Comparison of ENCODE assay signal across 8 cellular contexts in genomic region chr6:83192456-83192855, GRCh38. TPM values are rescaled to one million over a fixed set of nuclear protein-coding genes. Genes with fewer than 3 reads are reported as not detected.
DNase-seq lines count a peak whose midpoint lies in the region; ATAC-seq and TF ChIP-seq lines count a peak whose summit lies in the region.

No MANE protein-coding gene starts in this region.

- POLR2A ChIA-PET in Caco-2 (lab: Charles Lee): no interaction called here

- H3K36me3 ChIP-seq in Caco-2 (ENCODE audit: control insufficient read depth, insufficient read depth, low read length) (peaks cover 2% of the 10 kb centered on the region), KOPT-K1 (ENCODE audit: insufficient read depth, low read length) (no peaks in the 10 kb centered on the region)

- ATAC-seq in HG02759 (IDR thresholded peaks at IDR 0.05; ENCODE audit: unreplicated experiment): no peak
- ATAC-seq in GM18909 (IDR thresholded peaks at IDR 0.05; ENCODE audit: poor library complexity, unreplicated experiment): no peak

- DNase-seq in Caco-2 (no peak), dorsolateral prefrontal cortex (no peak), NCI-H1930 (lab: John Stamatoyannopoulos, UW) (no peak), NCI-H446 (lab: John Stamatoyannopoulos, UW) (no peak)

- TF ChIP-seq CTCF in Caco-2 (IDR thresholded peaks at IDR 0.05; ENCODE audit: insufficient read depth in 1 of 2, low read depth in 1 of 2, low read length in 1 of 2, severe bottlenecking in 1 of 2, unreplicated experiment in 1 of 2) (no peak), dorsolateral prefrontal cortex (IDR thresholded peaks at IDR 0.05 in 54 of 56, conservative IDR thresholded peaks at IDR 0.05 in 2 of 56; ENCODE audit: low read depth in 1 of 56, partially characterized antibody in 56 of 56) (no peak), nephron (IDR thresholded peaks at IDR 0.05; ENCODE audit: unreplicated experiment in 3 of 3) (no peak)

- peaks cover 63% of the 10 kb centered on the region for H3K36me3 Mint-ChIP-seq in Caco-2 (ENCODE audit: insufficient read depth, unreplicated experiment)
- peaks cover 25% of the 10 kb centered on the region for H3K36me3 Mint-ChIP-seq in nephron (ENCODE audit: low read depth)

- H3K4me1 Mint-ChIP-seq in Caco-2 (ENCODE audit: low read depth, unreplicated experiment): peaks cover 16% of the 10 kb centered on the region
- peaks cover 31% of the 10 kb centered on the region for H3K4me1 Mint-ChIP-seq in nephron

- H3K9me3 ChIP-seq in Caco-2: no peaks in the 10 kb centered on the region
- no peaks in the 10 kb centered on the region for H3K9me3 ChIP-seq in KOPT-K1 (ENCODE audit: insufficient read depth, low read length, poor library complexity, severe bottlenecking)

- H3K27ac ChIP-seq in KOPT-K1 (ENCODE audit: low read depth, low read length, poor library complexity, severe bottlenecking) (peak overlapping the region; percentile 73), dorsolateral prefrontal cortex (peak overlapping the region in 38 of 59 donors; percentile 38 to 93 (median 86))

- BruUV-seq in Caco-2 (replicated peaks; lab: Mats Ljungman, UMichigan): no TSS peak

- intact Hi-C loops in Caco-2 (cut with micrococcal nuclease; ENCODE audit: unreplicated experiment): loop anchor here (10.0 kb wide), 1 partner anchor 322 kb away; the partner anchor contains the start of gene PRSS35
- intact Hi-C loops in dorsolateral prefrontal cortex (cut with DNase I): loop anchor here (5.0 to 10.0 kb wide), 2 partner anchors 125 to 948 kb away; partner anchors contain the start of genes DOP1A (in 2 of the 2), UBE3D (in 2 of the 2) and IBTK (in 1 of the 2)

- H3K27me3 ChIP-seq in Caco-2 (replicated peaks; ENCODE audit: control insufficient read depth, insufficient read depth, low read length) (no peaks in the 10 kb centered on the region), dorsolateral prefrontal cortex (no peaks in the 10 kb centered on the region)

- H3K4me1 ChIP-seq in Caco-2: peaks cover 24% of the 10 kb centered on the region

- CTCF ChIA-PET in Caco-2 (lab: Charles Lee): no interaction called here

- H3K9me3 Mint-ChIP-seq in Caco-2 (ENCODE audit: unreplicated experiment): no peaks in the 10 kb centered on the region
- H3K9me3 Mint-ChIP-seq in nephron: no peaks in the 10 kb centered on the region

- no peaks in the 10 kb centered on the region for H3K27me3 Mint-ChIP-seq in Caco-2 (ENCODE audit: insufficient read depth, unreplicated experiment)
- H3K27me3 Mint-ChIP-seq in nephron (ENCODE audit: low read depth): no peaks in the 10 kb centered on the region

- H3K27ac Mint-ChIP-seq in Caco-2 (ENCODE audit: unreplicated experiment) (peak overlapping the region; percentile 92), nephron (peak overlapping the region; percentile 90 to 95 (median 95))

- peak overlapping the region; percentile 97 for H3K4me3 ChIP-seq in Caco-2 (ENCODE audit: low read depth, low read length)
- H3K4me3 ChIP-seq in dorsolateral prefrontal cortex: peak overlapping the region; percentile 70 to 99 (median 92)

- peak overlapping the region; percentile 90 for H3K4me3 Mint-ChIP-seq in Caco-2 (ENCODE audit: unreplicated experiment)
- peak overlapping the region; percentile 94 to 100 (median 98) for H3K4me3 Mint-ChIP-seq in nephron

RNA-seq across cellular contexts. Expression of gene PGM3, which starts 0.6 kb away (rescaled TPM):
- total RNA-seq in Caco-2 (2022): 96.4 and 97.0 TPM in 2 replicates
- 10 to 100 TPM; 23.6 to 72.4 (median 42.1) TPM for total RNA-seq in dorsolateral prefrontal cortex

RNA-seq across cellular contexts. Expression of gene RWDD2A, which starts 0.7 kb away (rescaled TPM):
- total RNA-seq in Caco-2 (2022) (3.5 and 3.6 TPM in 2 replicates), dorsolateral prefrontal cortex (10 to 100 TPM in 98 of 120 experiments, 1 to 10 TPM in 22; 6.5 to 17.7 (median 12.6) TPM)
